ENCODE assay signal across 16 cellular contexts in genomic region chr2:201929627-201930026, GRCh38.
DNase-seq lines count a peak whose midpoint lies in the region; ATAC-seq and TF ChIP-seq lines count a peak whose summit lies in the region.
"Had no signal": no experiment of that assay in that cellular context is flagged by ENCODE, and none has a peak within 500 bp of the region (broad histone marks: within the 10 kb centered on the region; RNA-seq: fewer than 3 reads in every experiment).

No MANE protein-coding gene starts in this region.

- intact Hi-C loops in Right ventricle myocardium superior (cut with DNase I): no loop called here
- intact Hi-C loops in heart right ventricle (cut with DNase I): no loop called here

- H3K27me3 ChIP-seq in heart right ventricle: peaks cover 0 to 29% (median 4%) of the 10 kb centered on the region in 7 donors

- POLR2A ChIA-PET in HEK293 (lab: Yijun Ruan, JAX): no interaction called here

- ATAC-seq in Right ventricle myocardium superior (ENCODE audit: poor library complexity) (no peak), heart right ventricle (no peak)
- ATAC-seq: GM23338, HepG2, T-helper 17 cell had no signal

- H3K36me3 Mint-ChIP-seq in endothelial cell (ENCODE audit: low read depth, unreplicated experiment): no peaks in the 10 kb centered on the region

- H3K27ac ChIP-seq in HEK293 (ENCODE audit: extremely low read depth, low read depth, low read length) (no peak overlapping the region), heart right ventricle (no peak overlapping the region)

- H3K27ac Mint-ChIP-seq in endothelial cell (ENCODE audit: unreplicated experiment): no peak overlapping the region
- H3K27ac Mint-ChIP-seq: GM23338, T-helper 17 cell had no signal

- H3K36me3 ChIP-seq in HEK293 (ENCODE audit: control insufficient read depth in 2 of 2, insufficient read depth in 1 of 2, low read length in 2 of 2): no peaks in the 10 kb centered on the region
- no peaks in the 10 kb centered on the region for H3K36me3 ChIP-seq in heart right ventricle

- H3K4me3 ChIP-seq in HEK293 (ENCODE audit: low read depth, low read length): no peak overlapping the region
- no peak overlapping the region for H3K4me3 ChIP-seq in heart right ventricle
- H3K4me3 ChIP-seq: GM23338 had no signal

- peak in 2 of 3 experiments; percentile 85 to 92 for DNase-seq in NCI-H1417 (lab: John Stamatoyannopoulos, UW)
- peak; percentile 77 for DNase-seq in NCI-H345 (lab: John Stamatoyannopoulos, UW)
- DNase-seq in cerebellar cortex (ENCODE audit: low spot score): peak; percentile 46
- DNase-seq in Right ventricle myocardium superior: no peak
- no peak for DNase-seq in heart right ventricle
- DNase-seq in endothelial cell (ENCODE audit: low spot score): no peak
- DNase-seq: ACHN; Caco-2; KG1; NCI-H226; NK-92 treated with Interleukin-12 subunit alpha and Interleukin-12 subunit beta, amount 100 ng/mL, for 24 hours; SIG-M5; T-helper 17 cell had no signal

- WGBS in heart right ventricle, 2 donors: 72 to 79% methylated on average over 2 of the region's 2 CpGs

- no peaks in the 10 kb centered on the region for H3K4me1 ChIP-seq in HEK293 (ENCODE audit: control insufficient read depth, insufficient read depth, low read length)
- peaks cover 0 to 7% (median 0%) of the 10 kb centered on the region in 9 donors for H3K4me1 ChIP-seq in heart right ventricle

- H3K9me3 ChIP-seq in HEK293 (ENCODE audit: control insufficient read depth, insufficient read depth, low read depth, low read length): no peaks in the 10 kb centered on the region
- peaks cover 0 to under 1% (median 0%) of the 10 kb centered on the region in 11 donors for H3K9me3 ChIP-seq in heart right ventricle
- H3K9me3 ChIP-seq: Caco-2 had no signal

- TF ChIP-seq CTCF in HEK293 (tag by site-specific recombination; IDR thresholded peaks at IDR 0.05) (no peak), heart right ventricle (IDR thresholded peaks at IDR 0.05) (no peak), endothelial cell (IDR thresholded peaks at IDR 0.05; ENCODE audit: unreplicated experiment) (no peak)

- peaks cover 2% of the 10 kb centered on the region for H3K27me3 Mint-ChIP-seq in endothelial cell (ENCODE audit: unreplicated experiment)

- CTCF ChIA-PET in HEK293 (lab: Yijun Ruan, JAX): interaction anchor here (0.7 kb wide), 1 partner anchor 9 kb away, joined by 3 read pairs; no protein-coding TSS in a partner anchor

- no peak overlapping the region for H3K4me3 Mint-ChIP-seq in endothelial cell (ENCODE audit: unreplicated experiment)
- H3K4me3 Mint-ChIP-seq: GM23338, T-helper 17 cell had no signal

- no peaks in the 10 kb centered on the region for H3K4me1 Mint-ChIP-seq in endothelial cell (ENCODE audit: unreplicated experiment)
- H3K4me1 Mint-ChIP-seq: T-helper 17 cell had no signal

- H3K9me3 Mint-ChIP-seq in endothelial cell (ENCODE audit: unreplicated experiment): no peaks in the 10 kb centered on the region

TF ChIP-seq in HEK293, 187 proteins besides CTCF, POLR2A, EP300 and RAD21:
- TF ChIP-seq ZIC2 (tag by site-specific recombination; IDR thresholded peaks at IDR 0.05) (0 out of 2 replicates have a peak, but pooled peaks have one; percentile 18), RBAK (tag by site-specific recombination; IDR thresholded peaks at IDR 0.05) (no peak), FEZF1 (tag by site-specific recombination; IDR thresholded peaks at IDR 0.05) (no peak), TRIM28 (IDR thresholded peaks at IDR 0.05; ENCODE audit: borderline replicate concordance, low read length) (no peak), SP7 (tag by site-specific recombination; IDR thresholded peaks at IDR 0.05) (peak; percentile 70), ZNF184 (tag by site-specific recombination; IDR thresholded peaks at IDR 0.05) (no peak), ZNF777 (tag by site-specific recombination; IDR thresholded peaks at IDR 0.05; ENCODE audit: borderline replicate concordance) (no peak)
- TF ChIP-seq, protein P1, sequence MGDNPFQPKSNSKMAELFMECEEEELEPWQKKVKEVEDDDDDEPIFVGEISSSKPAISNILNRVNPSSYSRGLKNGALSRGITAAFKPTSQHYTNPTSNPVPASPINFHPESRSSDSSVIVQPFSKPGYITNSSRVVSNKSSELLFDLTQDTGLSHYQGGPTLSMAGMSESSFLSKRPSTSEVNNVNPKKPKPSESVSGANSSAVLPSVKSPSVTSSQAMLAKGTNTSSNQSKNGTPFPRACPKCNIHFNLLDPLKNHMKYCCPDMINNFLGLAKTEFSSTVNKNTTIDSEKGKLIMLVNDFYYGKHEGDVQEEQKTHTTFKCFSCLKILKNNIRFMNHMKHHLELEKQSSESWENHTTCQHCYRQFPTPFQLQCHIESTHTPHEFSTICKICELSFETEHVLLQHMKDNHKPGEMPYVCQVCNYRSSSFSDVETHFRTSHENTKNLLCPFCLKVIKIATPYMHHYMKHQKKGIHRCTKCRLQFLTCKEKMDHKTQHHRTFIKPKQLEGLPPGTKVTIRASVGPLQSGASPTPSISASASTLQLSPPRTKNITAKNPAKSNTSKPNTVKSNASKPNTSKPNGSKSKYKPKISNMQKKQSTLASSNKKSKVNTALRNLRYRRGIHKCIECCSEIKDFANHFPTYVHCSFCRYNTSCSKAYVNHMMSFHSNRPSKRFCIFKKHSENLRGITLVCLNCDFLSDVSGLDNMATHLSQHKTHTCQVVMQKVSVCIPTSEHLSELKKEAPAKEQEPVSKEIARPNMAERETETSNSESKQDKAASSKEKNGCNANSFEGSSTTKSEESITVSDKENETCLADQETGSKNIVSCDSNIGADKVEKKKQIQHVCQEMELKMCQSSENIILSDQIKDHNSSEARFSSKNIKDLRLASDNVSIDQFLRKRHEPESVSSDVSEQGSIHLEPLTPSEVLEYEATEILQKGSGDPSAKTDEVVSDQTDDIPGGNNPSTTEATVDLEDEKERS (tag by site-specific recombination; IDR thresholded peaks at IDR 0.05): no peak
- TF ChIP-seq, protein P2, sequence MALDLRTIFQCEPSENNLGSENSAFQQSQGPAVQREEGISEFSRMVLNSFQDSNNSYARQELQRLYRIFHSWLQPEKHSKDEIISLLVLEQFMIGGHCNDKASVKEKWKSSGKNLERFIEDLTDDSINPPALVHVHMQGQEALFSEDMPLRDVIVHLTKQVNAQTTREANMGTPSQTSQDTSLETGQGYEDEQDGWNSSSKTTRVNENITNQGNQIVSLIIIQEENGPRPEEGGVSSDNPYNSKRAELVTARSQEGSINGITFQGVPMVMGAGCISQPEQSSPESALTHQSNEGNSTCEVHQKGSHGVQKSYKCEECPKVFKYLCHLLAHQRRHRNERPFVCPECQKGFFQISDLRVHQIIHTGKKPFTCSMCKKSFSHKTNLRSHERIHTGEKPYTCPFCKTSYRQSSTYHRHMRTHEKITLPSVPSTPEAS (tag by site-specific recombination; IDR thresholded peaks at IDR 0.05): no peak

Comparison
In these comparisons a context has a peak if more than half of its experiments do, and no peak if none do; other contexts are left out.
1. DNase-seq: peak in NCI-H1417 (2 of 3), NCI-H345 (single experiment) and cerebellar cortex (single experiment); none in Right ventricle myocardium superior (single experiment), heart right ventricle (0 of 2) and endothelial cell (single experiment).